ENCODE assay signal across 27 cellular contexts in the genomic region with DNA sequence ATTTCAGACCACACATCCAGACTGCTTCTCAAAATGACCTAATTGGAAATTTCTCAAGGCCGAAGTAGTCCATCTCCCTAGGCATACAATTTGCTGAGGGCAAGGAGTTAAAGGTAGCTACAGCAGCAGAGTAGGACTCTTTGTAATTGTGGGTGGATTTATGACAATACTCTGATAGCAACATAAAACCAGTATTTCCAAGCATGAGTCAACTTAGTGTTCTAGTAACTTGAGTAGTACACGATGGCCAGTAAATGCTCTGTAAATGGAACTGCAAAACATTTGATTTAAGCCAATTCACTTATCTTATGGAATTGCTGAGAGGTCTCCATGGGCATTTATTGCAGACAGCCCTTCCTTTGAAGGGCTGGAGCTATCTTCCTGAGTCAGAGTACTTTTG.
DNase-seq lines count a peak whose midpoint lies in the region; ATAC-seq and TF ChIP-seq lines count a peak whose summit lies in the region.
"Had no signal": no experiment of that assay in that cellular context is flagged by ENCODE, and none has a peak within 500 bp of the region (broad histone marks: within the 10 kb centered on the region; RNA-seq: fewer than 3 reads in every experiment).

No MANE protein-coding gene starts in this region.

- no peaks in the 10 kb centered on the region for H3K9me3 ChIP-seq in PC-3 (ENCODE audit: low read length)
- H3K9me3 ChIP-seq in hepatocyte (ENCODE audit: low read depth): no peaks in the 10 kb centered on the region
- H3K9me3 ChIP-seq in smooth muscle cell (replicated peaks; ENCODE audit: low read depth): no peaks in the 10 kb centered on the region
- H3K9me3 ChIP-seq in WERI-Rb-1 (ENCODE audit: severe bottlenecking): no peaks in the 10 kb centered on the region
- H3K9me3 ChIP-seq: ascending aorta, colonic mucosa, lower lobe of right lung, thoracic aorta had no signal

- no TSS peak for BruUV-seq in PC-3 (replicated peaks; lab: Mats Ljungman, UMichigan)

- no peaks in the 10 kb centered on the region for H3K79me2 ChIP-seq in PC-3 (ENCODE audit: low read length)
- H3K79me2 ChIP-seq in hepatocyte: no peaks in the 10 kb centered on the region
- no peaks in the 10 kb centered on the region for H3K79me2 ChIP-seq in smooth muscle cell (ENCODE audit: low read depth)

- CTCF ChIA-PET in PC-3 (lab: Charles Lee): no interaction called here

- H3K36me3 ChIP-seq in PC-3 (ENCODE audit: low read depth, low read length) (no peaks in the 10 kb centered on the region), hepatocyte (replicated peaks; ENCODE audit: insufficient read depth, low read depth) (no peaks in the 10 kb centered on the region), smooth muscle cell (ENCODE audit: low read depth) (no peaks in the 10 kb centered on the region), WERI-Rb-1 (no peaks in the 10 kb centered on the region)
- H3K36me3 ChIP-seq: ascending aorta, colonic mucosa, lower lobe of right lung, neural progenitor cell, thoracic aorta had no signal

- POLR2A ChIA-PET in PC-3 (lab: Charles Lee; ENCODE audit: unreplicated experiment): no interaction called here

- H3K4me2 ChIP-seq in PC-3 (ENCODE audit: low read length) (peak overlapping the region; percentile 14; the same call in 1 of the 2 replicates), hepatocyte (no peak overlapping the region), smooth muscle cell (peak overlapping the region; percentile 60)
- H3K4me2 ChIP-seq: neural progenitor cell had no signal

- WGBS in hepatocyte (ENCODE audit: low lambda C conversion rate, missing lambda C conversion rate): 49% methylated on average over 2 of the region's 2 CpGs
- WGBS in smooth muscle cell (ENCODE audit: low lambda C conversion rate): 30% methylated on average over 2 of the region's 2 CpGs

- H2AFZ ChIP-seq in PC-3 (ENCODE audit: low read length) (no peak overlapping the region), hepatocyte (no peak overlapping the region), smooth muscle cell (ENCODE audit: low read depth) (peak overlapping the region; percentile 32)
- H2AFZ ChIP-seq: neural progenitor cell had no signal

- intact Hi-C loops in PC-3 (cut with micrococcal nuclease): no loop called here

- H3K27ac Mint-ChIP-seq in activated naive CD4-positive, alpha-beta T cell treated with anti-CD3 and anti-CD28 coated beads, Interleukin-2, amount 50 U/mL, for 72 hours: no peak overlapping the region
- H3K27ac Mint-ChIP-seq: activated naive CD4-positive, alpha-beta T cell treated with anti-CD3 and anti-CD28 coated beads for 36 hours; activated T-cell treated with anti-CD3 and anti-CD28 coated beads, Interleukin-2, amount 50 U/mL, for 24 hours; CD4-positive, alpha-beta T cell; immature natural killer cell; neural progenitor cell; progenitor cell of endocrine pancreas; stimulated activated naive B cell treated with anti-CD40 and anti-IgM and Interleukin-4, amounts not matched to agents 10 μg/mL and 1 μg/mL and 100 μg/mL, for 72 hours had no signal

- no peaks in the 10 kb centered on the region for H4K20me1 ChIP-seq in PC-3 (ENCODE audit: low read length)
- no peaks in the 10 kb centered on the region for H4K20me1 ChIP-seq in hepatocyte (ENCODE audit: insufficient read depth, poor library complexity, severe bottlenecking)
- H4K20me1 ChIP-seq in smooth muscle cell (ENCODE audit: low read depth): no peaks in the 10 kb centered on the region

- H3F3A ChIP-seq in PC-3 (ENCODE audit: low read length, unreplicated experiment) (no peaks in the 10 kb centered on the region), smooth muscle cell (ENCODE audit: low read depth) (no peaks in the 10 kb centered on the region)

- peaks cover 15% of the 10 kb centered on the region for H3K4me1 ChIP-seq in PC-3 (ENCODE audit: insufficient read depth, low read length)
- H3K4me1 ChIP-seq in hepatocyte (ENCODE audit: insufficient read depth): peaks cover 5% of the 10 kb centered on the region
- no peaks in the 10 kb centered on the region for H3K4me1 ChIP-seq in smooth muscle cell (ENCODE audit: low read depth)
- H3K4me1 ChIP-seq: colonic mucosa, lower lobe of right lung, neural progenitor cell had no signal

- H3K27me3 ChIP-seq in PC-3 (ENCODE audit: low read length) (no peaks in the 10 kb centered on the region), hepatocyte (no peaks in the 10 kb centered on the region), smooth muscle cell (ENCODE audit: low read depth) (no peaks in the 10 kb centered on the region), WERI-Rb-1 (ENCODE audit: insufficient read depth, low read depth, severe bottlenecking) (no peaks in the 10 kb centered on the region)
- H3K27me3 ChIP-seq: ascending aorta, colonic mucosa, neural progenitor cell had no signal

- peak overlapping the region; percentile 38 for H3K27ac ChIP-seq in PC-3 (ENCODE audit: low read length)
- H3K27ac ChIP-seq in hepatocyte: peak overlapping the region; percentile 32
- peak overlapping the region; percentile 41 for H3K27ac ChIP-seq in smooth muscle cell (ENCODE audit: low read depth)
- H3K27ac ChIP-seq in WERI-Rb-1: no peak overlapping the region
- H3K27ac ChIP-seq: ascending aorta, colonic mucosa, lower lobe of right lung, neural progenitor cell, thoracic aorta had no signal

- TF ChIP-seq CTCF in PC-3 (conservative IDR thresholded peaks at IDR 0.05; ENCODE audit: low read depth, low read length) (no peak), cardiac fibroblast (IDR thresholded peaks at IDR 0.05; ENCODE audit: low read depth, low read length) (no peak), hepatocyte (IDR thresholded peaks at IDR 0.05; ENCODE audit: poor library complexity) (no peak), smooth muscle cell (IDR thresholded peaks at IDR 0.05; ENCODE audit: borderline replicate concordance, insufficient read depth, poor library complexity, severe bottlenecking) (no peak), WERI-Rb-1 (IDR thresholded peaks at IDR 0.05; ENCODE audit: low read depth, low read length) (no peak)

- peaks cover 4 to 6% of the 10 kb centered on the region in 2 donors for H3K9me3 Mint-ChIP-seq in activated naive CD4-positive, alpha-beta T cell treated with anti-CD3 and anti-CD28 coated beads, Interleukin-2, amount 50 U/mL, for 72 hours
- H3K9me3 Mint-ChIP-seq: activated naive CD4-positive, alpha-beta T cell treated with anti-CD3 and anti-CD28 coated beads for 36 hours; activated T-cell treated with anti-CD3 and anti-CD28 coated beads, Interleukin-2, amount 50 U/mL, for 24 hours; CD4-positive, alpha-beta T cell had no signal

- no peaks in the 10 kb centered on the region for H3K9me2 ChIP-seq in PC-3 (replicated peaks; ENCODE audit: low read length)
- H3K9me2 ChIP-seq in hepatocyte (replicated peaks; ENCODE audit: insufficient read depth): no peaks in the 10 kb centered on the region

- peaks cover 0 to 5% of the 10 kb centered on the region in 2 donors for H3K36me3 Mint-ChIP-seq in activated naive CD4-positive, alpha-beta T cell treated with anti-CD3 and anti-CD28 coated beads, Interleukin-2, amount 50 U/mL, for 72 hours
- H3K36me3 Mint-ChIP-seq: neural progenitor cell; stimulated activated naive B cell treated with anti-CD40 and anti-IgM and Interleukin-4, amounts not matched to agents 10 μg/mL and 1 μg/mL and 100 μg/mL, for 72 hours had no signal

- DNase-seq in PC-3: peak; percentile 73
- peak; percentile 15 to 34 for DNase-seq in cardiac fibroblast (ENCODE audit: low read depth in 2 of 2)
- peak; percentile 15 for DNase-seq in hepatocyte (ENCODE audit: low spot score)
- DNase-seq in smooth muscle cell (lab: John Stamatoyannopoulos, UW; ENCODE audit: unreplicated experiment): no peak
- DNase-seq in left lobe of liver (ENCODE audit: low spot score): no peak
- DNase-seq in WERI-Rb-1: no peak
- no peak for DNase-seq in activated naive CD4-positive, alpha-beta T cell treated with anti-CD3 and anti-CD28 coated beads, Interleukin-2, amount 50 U/mL, for 72 hours (ENCODE audit: low spot score in 2 of 2)
- DNase-seq: activated CD8-positive, alpha-beta memory T cell treated with anti-CD3 and anti-CD28 coated beads for 24 hours; activated naive CD4-positive, alpha-beta T cell treated with anti-CD3 and anti-CD28 coated beads for 36 hours; activated T-cell treated with anti-CD3 and anti-CD28 coated beads, Interleukin-2, amount 50 U/mL, for 24 hours; CD4-positive, alpha-beta T cell; colonic mucosa; foreskin melanocyte; immature natural killer cell; Karpas-422; lower lobe of right lung; NCI-H1048; NCI-H2029; NCI-H2227 treated with DMSO at 0.1 percent for 48 hours; NCI-H774; small intestine; stimulated activated naive B cell treated with anti-CD40 and anti-IgM and Interleukin-4, amounts not matched to agents 10 μg/mL and 1 μg/mL and 100 μg/mL, for 72 hours; T-helper 1 cell had no signal

- H3K4me3 ChIP-seq in PC-3 (ENCODE audit: low read length): no peak overlapping the region
- H3K4me3 ChIP-seq in cardiac fibroblast (replicated peaks in 1 of 2; ENCODE audit: low read depth in 2 of 2, low read length in 2 of 2): no peak overlapping the region
- no peak overlapping the region for H3K4me3 ChIP-seq in hepatocyte
- no peak overlapping the region for H3K4me3 ChIP-seq in smooth muscle cell
- no peak overlapping the region for H3K4me3 ChIP-seq in WERI-Rb-1 (ENCODE audit: low read depth, low read length)
- H3K4me3 ChIP-seq: ascending aorta, colonic mucosa, lower lobe of right lung, neural progenitor cell, thoracic aorta had no signal

- H3K9ac ChIP-seq in PC-3 (ENCODE audit: low read length) (no peak overlapping the region), smooth muscle cell (ENCODE audit: low read depth) (no peak overlapping the region)
- H3K9ac ChIP-seq: neural progenitor cell had no signal

- peak; percentile 87 for ATAC-seq in PC-3
- no peak for ATAC-seq in left lobe of liver
- ATAC-seq in activated naive CD4-positive, alpha-beta T cell treated with anti-CD3 and anti-CD28 coated beads, Interleukin-2, amount 50 U/mL, for 72 hours: no peak
- ATAC-seq: lower lobe of right lung; stimulated activated naive B cell treated with anti-CD40 and anti-IgM and Interleukin-4, amounts not matched to agents 10 μg/mL and 1 μg/mL and 100 μg/mL, for 72 hours had no signal

Comparison
In these comparisons a context has a peak if more than half of its experiments do, and no peak if none do; other contexts are left out.
1. DNase-seq: peak in PC-3 (single experiment), cardiac fibroblast (2 of 2) and hepatocyte (single experiment); none in smooth muscle cell (single experiment), left lobe of liver (single experiment), WERI-Rb-1 (single experiment) and activated naive CD4-positive, alpha-beta T cell treated with anti-CD3 and anti-CD28 coated beads, Interleukin-2, amount 50 U/mL, for 72 hours (0 of 2).